Comparison of ENCODE assay signal across 36 cellular contexts in genomic region chr7:23633417-23633816, GRCh38.
"Had no signal": no experiment of that assay in that cellular context is flagged by ENCODE, and none has a peak within 500 bp of the region (broad histone marks: within the 10 kb centered on the region; RNA-seq: fewer than 3 reads in every experiment).

No MANE protein-coding gene starts in this region.

- H3K9me3 ChIP-seq: ascending aorta had no signal

- H3K36me3 ChIP-seq: ascending aorta, cardiac muscle cell had no signal

- ATAC-seq: activated CD8-positive, alpha-beta memory T cell treated with anti-CD3 and anti-CD28 coated beads, Interleukin-2, amount 10 ng/mL, durations not matched to agents 7 days and 5 days; activated CD8-positive, alpha-beta T cell treated with anti-CD3 and anti-CD28 coated beads, Interleukin-2, amount 10 ng/mL, durations not matched to agents 7 days and 5 days; activated naive CD8-positive, alpha-beta T cell treated with anti-CD3 and anti-CD28 coated beads, Interleukin-2, amount 50 U/mL, for 24 hours had no signal

- H3K27ac Mint-ChIP-seq: activated B cell treated with CpG ODN at 0.5 μM for 24 hours; activated CD4-positive, alpha-beta memory T cell treated with anti-CD3 and anti-CD28 coated beads, Interleukin-2, amount 10 ng/mL, durations not matched to agents 7 days and 5 days; activated CD4-positive, alpha-beta T cell treated with anti-CD3 and anti-CD28 coated beads, Interleukin-2, amount 10 ng/mL, durations not matched to agents 24 days and 14 days; activated CD8-positive, alpha-beta memory T cell treated with anti-CD3 and anti-CD28 coated beads, Interleukin-2, amount 10 ng/mL, durations not matched to agents 7 days and 5 days; activated CD8-positive, alpha-beta T cell treated with anti-CD3 and anti-CD28 coated beads, Interleukin-2, amount 10 ng/mL, durations not matched to agents 7 days and 5 days; activated naive CD4-positive, alpha-beta T cell treated with anti-CD3 and anti-CD28 coated beads, Interleukin-2, amount 10 ng/mL, durations not matched to agents 7 days and 5 days; activated naive CD4-positive, alpha-beta T cell treated with anti-CD3 and anti-CD28 coated beads, Interleukin-2, amount 50 U/mL, for 24 hours; activated naive CD8-positive, alpha-beta T cell; activated naive CD8-positive, alpha-beta T cell treated with anti-CD3 and anti-CD28 coated beads, Interleukin-2, amount 10 ng/mL, durations not matched to agents 7 days and 5 days; activated naive CD8-positive, alpha-beta T cell treated with anti-CD3 and anti-CD28 coated beads, Interleukin-2, amount 50 U/mL, for 24 hours; activated T-cell treated with anti-CD3 and anti-CD28 coated beads, Interleukin-2, amount 50 U/mL, for 24 hours; activated T-helper 2 cell treated with anti-CD3 and anti-CD28 coated beads, Interferon-gamma antibody, Interleukin-2, Interleukin-4, amounts not matched to agents 10 μg/mL and 5 μg/mL and 100 μg/mL, durations not matched to agents 14 hours and 24 hours and 36 hours; brain; T-helper 1 cell treated with Interleukin-12 subunit alpha and Interleukin-12 subunit beta and Interleukin-4 antibody, amounts not matched to agents 30 μg/mL and 1 μg/mL, for 36 hours; T-helper 2 cell treated with Interferon-gamma antibody and Interleukin-4, amounts not matched to agents 5 μg/mL and 100 μg/mL, for 36 hours had no signal

- H3K4me3 ChIP-seq: ascending aorta, cardiac muscle cell had no signal

- H3K27me3 ChIP-seq: ascending aorta, cardiac muscle cell had no signal

- H3K4me3 Mint-ChIP-seq: activated B cell treated with CpG ODN at 0.5 μM for 24 hours; activated CD4-positive, alpha-beta memory T cell treated with anti-CD3 and anti-CD28 coated beads, Interleukin-2, amount 10 ng/mL, durations not matched to agents 7 days and 5 days; activated CD4-positive, alpha-beta T cell treated with anti-CD3 and anti-CD28 coated beads, Interleukin-2, amount 10 ng/mL, durations not matched to agents 24 days and 14 days; activated CD8-positive, alpha-beta memory T cell treated with anti-CD3 and anti-CD28 coated beads, Interleukin-2, amount 10 ng/mL, durations not matched to agents 7 days and 5 days; activated CD8-positive, alpha-beta T cell treated with anti-CD3 and anti-CD28 coated beads, Interleukin-2, amount 10 ng/mL, durations not matched to agents 7 days and 5 days; activated naive CD4-positive, alpha-beta T cell treated with anti-CD3 and anti-CD28 coated beads, Interleukin-2, amount 10 ng/mL, durations not matched to agents 7 days and 5 days; activated naive CD4-positive, alpha-beta T cell treated with anti-CD3 and anti-CD28 coated beads, Interleukin-2, amount 50 U/mL, for 24 hours; activated naive CD8-positive, alpha-beta T cell; activated naive CD8-positive, alpha-beta T cell treated with anti-CD3 and anti-CD28 coated beads, Interleukin-2, amount 10 ng/mL, durations not matched to agents 7 days and 5 days; activated naive CD8-positive, alpha-beta T cell treated with anti-CD3 and anti-CD28 coated beads, Interleukin-2, amount 50 U/mL, for 24 hours; activated T-cell treated with anti-CD3 and anti-CD28 coated beads, Interleukin-2, amount 50 U/mL, for 24 hours; brain; central memory CD8-positive, alpha-beta T cell; T-helper 1 cell treated with Interleukin-12 subunit alpha and Interleukin-12 subunit beta and Interleukin-4 antibody, amounts not matched to agents 30 μg/mL and 1 μg/mL, for 36 hours; T-helper 2 cell treated with Interferon-gamma antibody and Interleukin-4, amounts not matched to agents 5 μg/mL and 100 μg/mL, for 36 hours had no signal

- FAIRE-seq: bronchial epithelial cell, TTC549 had no signal

- H3K4me1 Mint-ChIP-seq: activated B cell treated with CpG ODN at 0.5 μM for 24 hours; activated CD4-positive, alpha-beta memory T cell treated with anti-CD3 and anti-CD28 coated beads, Interleukin-2, amount 10 ng/mL, durations not matched to agents 7 days and 5 days; activated CD4-positive, alpha-beta T cell treated with anti-CD3 and anti-CD28 coated beads, Interleukin-2, amount 10 ng/mL, durations not matched to agents 24 days and 14 days; activated CD8-positive, alpha-beta memory T cell treated with anti-CD3 and anti-CD28 coated beads, Interleukin-2, amount 10 ng/mL, durations not matched to agents 7 days and 5 days; activated naive CD4-positive, alpha-beta T cell treated with anti-CD3 and anti-CD28 coated beads, Interleukin-2, amount 10 ng/mL, durations not matched to agents 7 days and 5 days; activated naive CD4-positive, alpha-beta T cell treated with anti-CD3 and anti-CD28 coated beads, Interleukin-2, amount 50 U/mL, for 24 hours; activated naive CD8-positive, alpha-beta T cell treated with anti-CD3 and anti-CD28 coated beads, Interleukin-2, amount 10 ng/mL, durations not matched to agents 7 days and 5 days; activated naive CD8-positive, alpha-beta T cell treated with anti-CD3 and anti-CD28 coated beads, Interleukin-2, amount 50 U/mL, for 24 hours; brain had no signal

- H3K9me3 Mint-ChIP-seq: activated B cell treated with CpG ODN at 0.5 μM for 24 hours; activated CD4-positive, alpha-beta memory T cell treated with anti-CD3 and anti-CD28 coated beads, Interleukin-2, amount 10 ng/mL, durations not matched to agents 7 days and 5 days; activated CD4-positive, alpha-beta T cell treated with anti-CD3 and anti-CD28 coated beads, Interleukin-2, amount 10 ng/mL, durations not matched to agents 24 days and 14 days; activated naive CD4-positive, alpha-beta T cell treated with anti-CD3 and anti-CD28 coated beads, Interleukin-2, amount 10 ng/mL, durations not matched to agents 7 days and 5 days; activated naive CD4-positive, alpha-beta T cell treated with anti-CD3 and anti-CD28 coated beads, Interleukin-2, amount 50 U/mL, for 24 hours; activated naive CD8-positive, alpha-beta T cell treated with anti-CD3 and anti-CD28 coated beads, Interleukin-2, amount 10 ng/mL, durations not matched to agents 7 days and 5 days; activated naive CD8-positive, alpha-beta T cell treated with anti-CD3 and anti-CD28 coated beads, Interleukin-2, amount 50 U/mL, for 24 hours; activated T-cell treated with anti-CD3 and anti-CD28 coated beads, Interleukin-2, amount 50 U/mL, for 24 hours; activated T-helper 2 cell treated with anti-CD3 and anti-CD28 coated beads, Interferon-gamma antibody, Interleukin-2, Interleukin-4, amounts not matched to agents 10 μg/mL and 5 μg/mL and 100 μg/mL, durations not matched to agents 14 hours and 24 hours and 36 hours; central memory CD8-positive, alpha-beta T cell; T-helper 1 cell treated with Interleukin-12 subunit alpha and Interleukin-12 subunit beta and Interleukin-4 antibody, amounts not matched to agents 30 μg/mL and 1 μg/mL, for 36 hours; T-helper 2 cell treated with Interferon-gamma antibody and Interleukin-4, amounts not matched to agents 5 μg/mL and 100 μg/mL, for 36 hours had no signal

- H3K4me1 ChIP-seq: ascending aorta had no signal

- H3K27ac ChIP-seq: ascending aorta, cardiac muscle cell, VCaP had no signal

- DNase-seq: activated B cell treated with CpG ODN at 0.5 μM for 24 hours; activated CD4-positive, alpha-beta memory T cell treated with anti-CD3 and anti-CD28 coated beads, Interleukin-2, amount 10 ng/mL, durations not matched to agents 7 days and 5 days; activated CD4-positive, alpha-beta T cell treated with anti-CD3 and anti-CD28 coated beads for 4 hours; activated CD4-positive, alpha-beta T cell treated with anti-CD3 and anti-CD28 coated beads, Interleukin-2, amount 10 ng/mL, durations not matched to agents 24 days and 14 days; activated CD4-positive, alpha-beta T cell treated with anti-CD3 and anti-CD28 coated beads, Interleukin-2, amount 50 U/mL, for 48 hours; activated CD4-positive, CD25-positive, alpha-beta regulatory T cell treated with anti-CD3 and anti-CD28 coated beads, Interleukin-2, amount 50 U/mL, for 72 hours; activated CD8-positive, alpha-beta memory T cell treated with anti-CD3 and anti-CD28 coated beads for 24 hours; activated CD8-positive, alpha-beta memory T cell treated with anti-CD3 and anti-CD28 coated beads, Interleukin-2, amount 10 ng/mL, durations not matched to agents 7 days and 5 days; activated CD8-positive, alpha-beta memory T cell treated with anti-CD3 and anti-CD28 coated beads, Interleukin-2, amount 50 U/mL, for 48 hours; activated CD8-positive, alpha-beta T cell treated with anti-CD3 and anti-CD28 coated beads, Interleukin-2, amount 10 ng/mL, durations not matched to agents 7 days and 5 days; activated effector memory CD4-positive, alpha-beta T cell treated with Interleukin-2 at 50 U/mL for 16 hours; activated gamma-delta T cell; activated naive CD4-positive, alpha-beta T cell treated with anti-CD3 and anti-CD28 coated beads, Interleukin-2, amount 10 ng/mL, durations not matched to agents 7 days and 5 days; activated naive CD4-positive, alpha-beta T cell treated with Interleukin-2 at 50 U/mL for 16 hours; activated naive CD8-positive, alpha-beta T cell treated with anti-CD3 and anti-CD28 coated beads, Interleukin-2, amount 10 ng/mL, durations not matched to agents 7 days and 5 days; activated naive CD8-positive, alpha-beta T cell treated with anti-CD3 and anti-CD28 coated beads, Interleukin-2, amount 50 U/mL, for 24 hours; activated T-cell treated with anti-CD3 and anti-CD28 coated beads, Interleukin-2, amount 50 U/mL, for 24 hours; activated T-cell treated with anti-CD3 and anti-CD28 coated beads, Interleukin-2, amount 50 U/mL, for 48 hours; amygdala; anterior cingulate cortex; caudate nucleus; cerebellar nuclear complex; T-helper 1 cell; T-helper 9 cell had no signal
